8 cellular contexts compared by ENCODE assay signal in the genomic region with DNA sequence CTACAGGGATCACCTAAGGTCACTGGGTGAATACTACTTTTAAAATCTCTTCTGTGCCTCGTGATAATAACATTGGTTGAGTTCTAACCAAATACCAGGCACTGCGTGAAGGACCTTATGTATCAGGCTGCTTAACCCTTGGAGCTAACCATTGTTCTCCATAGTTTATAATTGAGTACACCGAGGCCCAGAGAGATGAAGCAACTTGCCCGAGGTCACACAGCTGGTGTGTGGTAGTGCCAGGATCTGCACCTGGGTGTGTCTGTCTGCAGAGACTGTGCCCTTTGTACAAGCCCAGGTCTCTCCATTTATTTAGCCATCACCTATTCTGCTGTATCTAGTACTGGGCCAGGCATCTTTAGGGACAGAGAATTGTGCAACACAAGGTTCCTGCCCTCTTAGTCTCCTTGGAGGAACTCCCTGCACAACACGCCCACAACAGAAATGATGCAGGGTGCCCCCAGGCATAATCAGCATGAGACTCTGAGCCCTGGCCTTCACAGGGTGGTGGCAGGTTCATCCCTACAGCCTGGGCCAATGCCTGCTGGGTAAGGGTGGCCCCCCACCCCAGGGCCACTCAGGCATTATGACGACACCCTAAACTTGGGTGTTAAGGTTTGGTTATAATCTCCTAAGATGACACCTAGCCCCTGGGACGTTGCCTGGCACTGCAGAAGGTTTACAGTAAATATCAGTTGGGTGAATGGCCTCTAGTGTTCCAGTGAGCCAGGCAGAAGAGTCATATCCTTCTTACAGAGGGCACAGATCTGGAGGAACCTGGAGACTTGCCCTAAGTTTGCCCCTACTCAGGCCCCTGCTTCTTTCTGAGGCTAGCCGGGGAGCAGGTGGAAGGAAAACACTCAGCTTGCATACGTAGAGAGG. TPM values are rescaled to one million over a fixed set of nuclear protein-coding genes. Genes with fewer than 3 reads are reported as not detected.
DNase-seq lines count a peak whose midpoint lies in the region; ATAC-seq and TF ChIP-seq lines count a peak whose summit lies in the region.

No MANE protein-coding gene starts in this region.

- H3K27me3 ChIP-seq in lung (ENCODE audit: control insufficient read depth, insufficient read depth), result no peaks in the 10 kb centered on the region
- no peaks in the 10 kb centered on the region for H3K27me3 ChIP-seq in upper lobe of left lung

- ATAC-seq in lung (ENCODE audit: insufficient read depth, low FRiP score) (no peak), upper lobe of left lung (ENCODE audit: low FRiP score in 2 of 2) (peak in 1 of 2 donors; percentile 46)

- H3K4me3 ChIP-seq in lung (no peak overlapping the region), upper lobe of left lung (peak overlapping the region in 3 of 4 donors; percentile 13 to 39 (median 23))

- TF ChIP-seq CTCF in lung (IDR thresholded peaks at IDR 0.05; ENCODE audit: control extremely low read depth, extremely low read depth) (no peak), upper lobe of left lung (IDR thresholded peaks at IDR 0.05) (no peak)

- DNase-seq in MV-4-11 (lab: John Stamatoyannopoulos, UW) (peak; percentile 51), dedifferentiated amniotic fluid mesenchymal stem cell (ENCODE audit: extremely low spot score) (peak; percentile 63), lung (ENCODE audit: low spot score) (no peak), upper lobe of left lung (no peak), NCI-H146 (lab: John Stamatoyannopoulos, UW) (no peak), activated gamma-delta T cell treated with Interleukin-2 at 50 U/mL for 16 hours (no peak)
- DNase-seq in activated T-cell treated with anti-CD3 and anti-CD28 coated beads, Interleukin-2, amount 50 U/mL, for 48 hours, result no peak
- DNase-seq in activated naive CD4-positive, alpha-beta T cell treated with anti-CD3 and anti-CD28 coated beads, Interleukin-2, amount 50 U/mL, for 16 hours, result no peak

- H3K9me3 ChIP-seq in lung (ENCODE audit: control insufficient read depth in 2 of 2, insufficient read depth in 1 of 2, low read length in 1 of 2) (no peaks in the 10 kb centered on the region), upper lobe of left lung (no peaks in the 10 kb centered on the region)

- no peak for TF ChIP-seq POLR2A in upper lobe of left lung (IDR thresholded peaks at IDR 0.05)

- peaks cover 16 to 53% of the 10 kb centered on the region in 2 donors for H3K4me1 ChIP-seq in lung (ENCODE audit: control insufficient read depth in 2 of 2, insufficient read depth in 2 of 2, low read length in 2 of 2)
- peaks cover 67 to 74% (median 73%) of the 10 kb centered on the region in 4 donors for H3K4me1 ChIP-seq in upper lobe of left lung

- TF ChIP-seq EP300 in upper lobe of left lung (IDR thresholded peaks at IDR 0.05), result no peak

- 36 to 42% methylated on average over 9 of the region's 9 CpGs for WGBS in lung, 2 donors
- WGBS in upper lobe of left lung, 2 donors, result 42 to 51% methylated on average over 6 to 9 of the region's 9 CpGs

- H3K27ac ChIP-seq in lung (ENCODE audit: low read depth in 1 of 2, low read length in 1 of 2) (peak overlapping the region; percentile 7 to 58), upper lobe of left lung (peak overlapping the region; percentile 28 to 83 (median 60))

- H3K36me3 ChIP-seq in lung (ENCODE audit: control insufficient read depth in 2 of 2, insufficient read depth in 2 of 2, low read length in 2 of 2) (no peaks in the 10 kb centered on the region), upper lobe of left lung (no peaks in the 10 kb centered on the region)

RNA-seq across cellular contexts. Expression of gene UNC5B, which starts 31.6 kb away (rescaled TPM):
- total RNA-seq in lung, result 10 to 100 TPM in 1 of 2 donors, 1 to 10 TPM in 1; 9.5 to 23.8 TPM
- polyA plus RNA-seq in lung, result 1 to 10 TPM; 4.4 to 7.2 TPM
- total RNA-seq in upper lobe of left lung, result 10 to 100 TPM in 4 of 6 donors, 1 to 10 TPM in 2; 8.4 to 27.7 (median 20.5) TPM

Comparison
In these comparisons a context has a peak if more than half of its experiments do, and no peak if none do; other contexts are left out.
1. DNase-seq: peak in MV-4-11 (single experiment) and dedifferentiated amniotic fluid mesenchymal stem cell (single experiment); none in lung (single experiment), upper lobe of left lung (0 of 2), NCI-H146 (single experiment), activated T-cell treated with anti-CD3 and anti-CD28 coated beads, Interleukin-2, amount 50 U/mL, for 48 hours (0 of 2), activated gamma-delta T cell treated with Interleukin-2 at 50 U/mL for 16 hours (single experiment) and activated naive CD4-positive, alpha-beta T cell treated with anti-CD3 and anti-CD28 coated beads, Interleukin-2, amount 50 U/mL, for 16 hours (single experiment).